Comparison of ENCODE assay signal across 8 cellular contexts in genomic region chr2:20661028-20661980, GRCh38. TPM values are rescaled to one million over a fixed set of nuclear protein-coding genes. Genes with fewer than 3 reads are reported as not detected.
DNase-seq lines count a peak whose midpoint lies in the region; ATAC-seq and TF ChIP-seq lines count a peak whose summit lies in the region.

No MANE protein-coding gene starts in this region.

- 11% methylated on average over 7 of the region's 9 CpGs for WGBS in right lobe of liver (ENCODE audit: insufficient coverage, low coverage, low lambda C conversion rate, missing lambda C conversion rate)

- ATAC-seq in GM18508 (IDR thresholded peaks at IDR 0.05; ENCODE audit: insufficient read depth, unreplicated experiment), result peak; percentile 49
- ATAC-seq in HG03039 (IDR thresholded peaks at IDR 0.05; ENCODE audit: unreplicated experiment), result peak; percentile 57
- peak; percentile 82 to 85 (median 85) for ATAC-seq in right lobe of liver

- no peaks in the 10 kb centered on the region for H3K9me3 ChIP-seq in right lobe of liver

- H3K4me1 ChIP-seq in right lobe of liver, result peaks cover 0 to 9% (median 0%) of the 10 kb centered on the region in 4 donors

- no peaks in the 10 kb centered on the region for H3K36me3 ChIP-seq in right lobe of liver

- H3K4me3 ChIP-seq in AG09309 (ENCODE audit: control insufficient read depth, low read depth, low read length) (no peak overlapping the region), right lobe of liver (no peak overlapping the region)

- H3K27ac ChIP-seq in right lobe of liver, result no peak overlapping the region

- TF ChIP-seq POLR2A in right lobe of liver (IDR thresholded peaks at IDR 0.05), result no peak

- TF ChIP-seq CTCF in AG09309 (IDR thresholded peaks at IDR 0.05; ENCODE audit: control insufficient read depth, insufficient read depth, low read depth, low read length, missing control alignments) (peak; percentile 96), right lobe of liver (IDR thresholded peaks at IDR 0.05) (peak; percentile 94 to 97 (median 96))

- intact Hi-C loops in right lobe of liver (cut with DNase I), result loop anchor here (5.0 to 10.0 kb wide), 3 partner anchors 93 to 303 kb away; no protein-coding TSS in a partner anchor

- H3K27me3 ChIP-seq in right lobe of liver, result no peaks in the 10 kb centered on the region

- peak; percentile 45 for DNase-seq in AG09309 (ENCODE audit: low read depth)
- peak; percentile 44 for DNase-seq in NCI-H2196 treated with DMSO at 0.1 percent for 48 hours (lab: John Stamatoyannopoulos, UW; ENCODE audit: unreplicated experiment)
- peak; percentile 73 for DNase-seq in activated CD4-positive, alpha-beta T cell treated with anti-CD3 and anti-CD28 coated beads for 48 hours
- DNase-seq in dermis blood vessel endothelial cell, result peak; percentile 89
- peak; percentile 54 to 79 (median 77) for DNase-seq in right lobe of liver
- peak; percentile 27 for DNase-seq in stimulated activated CD8-positive, alpha-beta memory T cell treated with anti-CD3 and anti-CD28 coated beads, Interleukin-15, amount 100 ng/mL, for 1 hour (ENCODE audit: low read depth)

RNA-seq across cellular contexts. Expression of gene GDF7, which starts 5.6 kb away (rescaled TPM):
- total RNA-seq in dermis blood vessel endothelial cell (5.4 and 28.1 TPM in 2 replicates), right lobe of liver (1 to 10 TPM in 5 of 6 experiments, under 1 TPM in 1; 0.95 to 5.0 (median 2.9) TPM)

RNA-seq across cellular contexts. Expression of gene HS1BP3, which starts 10.4 kb away (rescaled TPM):
- total RNA-seq in dermis blood vessel endothelial cell (36.9 and 49.9 TPM in 2 replicates), right lobe of liver (10 to 100 TPM; 17.5 to 34.7 (median 20.2) TPM)

Comparison
In these comparisons a context has a peak if more than half of its experiments do, and no peak if none do; other contexts are left out.
1. DNase-seq: peak in every context shown above with its lines; median percentile 89 in dermis blood vessel endothelial cell; 77 in right lobe of liver; 73 in activated CD4-positive, alpha-beta T cell treated with anti-CD3 and anti-CD28 coated beads for 48 hours; 45 in AG09309; 44 in NCI-H2196 treated with DMSO at 0.1 percent for 48 hours; 27 in stimulated activated CD8-positive, alpha-beta memory T cell treated with anti-CD3 and anti-CD28 coated beads, Interleukin-15, amount 100 ng/mL, for 1 hour.